12 cellular contexts compared by ENCODE assay signal in genomic region chr21:17466166-17466565, GRCh38. TPM values are rescaled to one million over a fixed set of nuclear protein-coding genes. Genes with fewer than 3 reads are reported as not detected.
DNase-seq lines count a peak whose midpoint lies in the region; ATAC-seq and TF ChIP-seq lines count a peak whose summit lies in the region.
"Had no signal": no experiment of that assay in that cellular context is flagged by ENCODE, and none has a peak within 500 bp of the region (broad histone marks: within the 10 kb centered on the region; RNA-seq: fewer than 3 reads in every experiment).

No MANE protein-coding gene starts in this region.

- no peak overlapping the region for H3K4me3 ChIP-seq in colonic mucosa
- no peak overlapping the region for H3K4me3 ChIP-seq in mesenchymal stem cell (ENCODE audit: insufficient read depth in 1 of 2, low read depth in 1 of 2, low read length in 2 of 2)
- H3K4me3 ChIP-seq: gastrocnemius medialis, prostate gland had no signal

- H2BK120ac ChIP-seq in mesenchymal stem cell (ENCODE audit: low read depth, low read length): no peak overlapping the region

- H3K14ac ChIP-seq in mesenchymal stem cell (ENCODE audit: low read length in 2 of 2): no peak overlapping the region

- no peaks in the 10 kb centered on the region for H3K27me3 ChIP-seq in colonic mucosa
- no peaks in the 10 kb centered on the region for H3K27me3 ChIP-seq in mesenchymal stem cell (ENCODE audit: control insufficient read depth in 1 of 2, insufficient read depth in 1 of 2, low read length in 2 of 2)
- H3K27me3 ChIP-seq: gastrocnemius medialis had no signal

- H3K36me3 ChIP-seq in colonic mucosa (no peaks in the 10 kb centered on the region), mesenchymal stem cell (ENCODE audit: control insufficient read depth in 1 of 2, insufficient read depth in 2 of 2, low read depth in 1 of 2, low read length in 2 of 2) (no peaks in the 10 kb centered on the region)
- H3K36me3 ChIP-seq: gastrocnemius medialis, prostate gland had no signal

- H3K4me1 ChIP-seq in colonic mucosa: no peaks in the 10 kb centered on the region
- H3K4me1 ChIP-seq in mesenchymal stem cell (ENCODE audit: control insufficient read depth, insufficient read depth, low read depth, low read length): peaks cover 4% of the 10 kb centered on the region
- H3K4me1 ChIP-seq: prostate gland had no signal

- H3K79me1 ChIP-seq in mesenchymal stem cell (replicated peaks; ENCODE audit: low read length, poor library complexity, severe bottlenecking): no peaks in the 10 kb centered on the region

- no peak overlapping the region for H2BK15ac ChIP-seq in mesenchymal stem cell (ENCODE audit: low read depth, poor library complexity, severe bottlenecking)

- WGBS in mesenchymal stem cell: 30% methylated on average over 1 of the region's 1 CpG

- H2AFZ ChIP-seq in mesenchymal stem cell (ENCODE audit: low read depth, low read length): peak overlapping the region; percentile 61

- peak overlapping the region; percentile 8 for H4K8ac ChIP-seq in mesenchymal stem cell (ENCODE audit: low read length)

- H3K9ac ChIP-seq in colonic mucosa (ENCODE audit: low read depth in 2 of 2, low read length in 2 of 2) (no peak overlapping the region), mesenchymal stem cell (ENCODE audit: low read length) (peak overlapping the region; percentile 13)

- no peaks in the 10 kb centered on the region for H3K9me3 ChIP-seq in colonic mucosa
- H3K9me3 ChIP-seq in mesenchymal stem cell (ENCODE audit: control insufficient read depth, low read length): no peaks in the 10 kb centered on the region
- H3K9me3 ChIP-seq: gastrocnemius medialis, prostate gland had no signal

- DNase-seq in Daoy (ENCODE audit: low read depth) (peak; percentile 84), NCI-H226 (peak; percentile 79), colonic mucosa (peak; percentile 36), mesenchymal stem cell (peak; percentile 54), NCI-H1930 (lab: John Stamatoyannopoulos, UW) (no peak)
- DNase-seq: COR-L47, gastrocnemius medialis, NCI-H1694 treated with DMSO at 0.1 percent for 48 hours had no signal

- H3K27ac ChIP-seq in colonic mucosa (peak overlapping the region; percentile 56), mesenchymal stem cell (ENCODE audit: low read length, poor library complexity, severe bottlenecking) (peak overlapping the region; percentile 25)
- H3K27ac ChIP-seq: gastrocnemius medialis, prostate gland had no signal

- no peak for TF ChIP-seq CTCF in colonic mucosa (IDR thresholded peaks at IDR 0.05)

- H3K4me2 ChIP-seq in mesenchymal stem cell (ENCODE audit: low read length, poor library complexity, severe bottlenecking): no peak overlapping the region

- H2BK12ac ChIP-seq in mesenchymal stem cell (ENCODE audit: low read length in 2 of 2): no peak overlapping the region

- no peak overlapping the region for H4K91ac ChIP-seq in mesenchymal stem cell (ENCODE audit: low read length)

- no peak overlapping the region for H2AK5ac ChIP-seq in mesenchymal stem cell (ENCODE audit: low read length, severe bottlenecking)

- H3K18ac ChIP-seq in mesenchymal stem cell (ENCODE audit: low read depth in 1 of 2, low read length in 2 of 2): no peak overlapping the region

- H3K4ac ChIP-seq in mesenchymal stem cell (ENCODE audit: low read depth in 1 of 2, low read length in 2 of 2): no peak overlapping the region

- H3K23ac ChIP-seq in mesenchymal stem cell (ENCODE audit: low read length in 2 of 2): no peak overlapping the region

- intact Hi-C loops in colonic mucosa (cut with DNase I): no loop called here

- no peak overlapping the region for H2BK5ac ChIP-seq in mesenchymal stem cell (ENCODE audit: low read depth, low read length, poor library complexity, severe bottlenecking)

- ATAC-seq in GM21576 (IDR thresholded peaks at IDR 0.05; ENCODE audit: unreplicated experiment) (no peak), GM21515 (IDR thresholded peaks at IDR 0.05; ENCODE audit: unreplicated experiment) (no peak), HG03280 (IDR thresholded peaks at IDR 0.05; ENCODE audit: unreplicated experiment) (no peak)
- ATAC-seq: gastrocnemius medialis had no signal

RNA-seq across cellular contexts. Expression of gene CXADR, which starts 46.7 kb away (rescaled TPM):
- total RNA-seq in Daoy (2014; rRNA removed; shearing (Covaris generic)): 5.1 and 7.4 TPM in 2 replicates
- total RNA-seq in colonic mucosa: 10 to 100 TPM; 41.4 to 93.9 TPM
- polyA plus RNA-seq in mesenchymal stem cell (2013, experiment 1 of 2): 0.97 TPM
- polyA plus RNA-seq in mesenchymal stem cell (2013, experiment 2 of 2): 0.71 TPM

Comparison
In these comparisons a context has a peak if more than half of its experiments do, and no peak if none do; other contexts are left out.
1. DNase-seq: peak in Daoy (single experiment), NCI-H226 (single experiment), colonic mucosa (single experiment) and mesenchymal stem cell (single experiment); none in NCI-H1930 (0 of 2).